Comparison of ENCODE assay signal across 8 cellular contexts in genomic region chr22:44182591-44183588, GRCh38. TPM values are rescaled to one million over a fixed set of nuclear protein-coding genes. Genes with fewer than 3 reads are reported as not detected.
DNase-seq lines count a peak whose midpoint lies in the region; ATAC-seq lines count a peak whose summit lies in the region.

No MANE protein-coding gene starts in this region.

- DNase-seq in stimulated activated naive CD4-positive, alpha-beta T cell (lab: John Stamatoyannopoulos, UW) = peak in 5 of 6 experiments; percentile 8 to 43 (median 28)
- DNase-seq in stimulated activated naive CD4-positive, alpha-beta T cell treated with Interleukin-2 at 50 U/mL for 16 hours (lab: John Stamatoyannopoulos, UW) = no peak
- DNase-seq in activated effector memory CD4-positive, alpha-beta T cell treated with Interleukin-2 at 50 U/mL for 16 hours = peak; percentile 34
- DNase-seq in mucosa of gallbladder (ENCODE audit: low spot score) = peak; percentile 32
- no peak for DNase-seq in middle frontal gyrus (ENCODE audit: extremely low spot score, low spot score)

- no peak for ATAC-seq in HG03175 (IDR thresholded peaks at IDR 0.05; ENCODE audit: unreplicated experiment)
- no peak for ATAC-seq in HG02678 (IDR thresholded peaks at IDR 0.05; ENCODE audit: unreplicated experiment)
- ATAC-seq in HG03457 (IDR thresholded peaks at IDR 0.05; ENCODE audit: unreplicated experiment) = no peak

RNA-seq across cellular contexts. Expression of gene PARVG, which starts 2.2 kb away (rescaled TPM):
- total RNA-seq in mucosa of gallbladder = 23.3 TPM

Comparison
In these comparisons a context has a peak if more than half of its experiments do, and no peak if none do; other contexts are left out.
1. DNase-seq: peak in stimulated activated naive CD4-positive, alpha-beta T cell (5 of 6), activated effector memory CD4-positive, alpha-beta T cell treated with Interleukin-2 at 50 U/mL for 16 hours (single experiment) and mucosa of gallbladder (single experiment); none in stimulated activated naive CD4-positive, alpha-beta T cell treated with Interleukin-2 at 50 U/mL for 16 hours (single experiment) and middle frontal gyrus (single experiment).